ENCODE assay signal across 8 cellular contexts in the genomic region with DNA sequence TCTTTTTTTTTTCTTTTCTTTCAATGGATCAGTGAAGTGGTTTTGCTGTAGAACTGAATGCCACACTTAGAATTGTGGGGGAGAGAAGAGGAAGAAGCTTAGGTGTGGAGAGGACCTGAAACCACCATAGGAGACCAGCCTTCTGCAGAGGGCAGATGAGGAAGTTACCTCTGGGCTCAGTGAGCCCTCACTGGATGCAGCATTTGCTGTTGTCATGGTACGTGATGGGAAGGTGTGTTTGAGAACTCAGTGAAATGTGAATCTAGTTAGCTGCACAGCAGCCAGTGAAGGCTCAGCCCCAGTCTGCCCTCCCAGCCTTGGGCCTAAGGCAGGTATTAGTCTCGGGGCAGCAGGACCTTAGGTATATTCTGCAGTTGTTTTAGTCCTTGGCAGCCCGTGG. TPM values are rescaled to one million over a fixed set of nuclear protein-coding genes. Genes with fewer than 3 reads are reported as not detected.
A peak's percentile ranks its signal among the peaks of the same experiment; 100 is the strongest.
DNase-seq lines count a peak whose midpoint lies in the region; ATAC-seq and TF ChIP-seq lines count a peak whose summit lies in the region.

No MANE protein-coding gene starts in this region.

- H3K27ac Mint-ChIP-seq in CD4-positive, CD25-positive, alpha-beta regulatory T cell, result peak overlapping the region; percentile 39 to 54 (median 51)
- peak overlapping the region; percentile 62 for H3K27ac Mint-ChIP-seq in activated CD8-positive, alpha-beta T cell treated with anti-CD3 and anti-CD28 coated beads, Interleukin-2, amount 10 ng/mL, durations not matched to agents 7 days and 5 days

- TF ChIP-seq EP300 in esophagus muscularis mucosa (IDR thresholded peaks at IDR 0.05), result no peak

- CTCF ChIA-PET in activated CD8-positive, alpha-beta T cell treated with anti-CD3 and anti-CD28 coated beads, Interleukin-2, amount 10 ng/mL, durations not matched to agents 7 days and 5 days (lab: Charles Lee), result interaction anchor here (0.9 to 1.8 kb wide), 8 partner anchors 10 to 134 kb away, joined by 3 to 7 read pairs (median 4); no protein-coding TSS in a partner anchor

- no peaks in the 10 kb centered on the region for H3K9me3 Mint-ChIP-seq in CD4-positive, CD25-positive, alpha-beta regulatory T cell
- peaks cover 3% of the 10 kb centered on the region for H3K9me3 Mint-ChIP-seq in activated CD8-positive, alpha-beta T cell treated with anti-CD3 and anti-CD28 coated beads, Interleukin-2, amount 10 ng/mL, durations not matched to agents 7 days and 5 days (ENCODE audit: insufficient read depth)

- intact Hi-C loops in esophagus muscularis mucosa (cut with DNase I), result no loop called here

- TF ChIP-seq POLR2A in esophagus muscularis mucosa (IDR thresholded peaks at IDR 0.05; ENCODE audit: low read depth), result no peak

- peak in 1 of 3 donors; percentile 73 for DNase-seq in CD4-positive, CD25-positive, alpha-beta regulatory T cell
- DNase-seq in activated CD8-positive, alpha-beta T cell treated with anti-CD3 and anti-CD28 coated beads, Interleukin-2, amount 10 ng/mL, durations not matched to agents 7 days and 5 days, result peak; percentile 68
- no peak for DNase-seq in Kasumi-1 (lab: John Stamatoyannopoulos, UW)
- DNase-seq in esophagus muscularis mucosa (ENCODE audit: extremely low spot score), result no peak
- no peak for DNase-seq in pons (ENCODE audit: low spot score)
- DNase-seq in stimulated activated CD4-positive, alpha-beta T cell treated with anti-CD3 and anti-CD28 coated beads, Interleukin-4, amount 100 ng/mL, for 4 hours, result no peak

- POLR2A ChIA-PET in activated CD8-positive, alpha-beta T cell treated with anti-CD3 and anti-CD28 coated beads, Interleukin-2, amount 10 ng/mL, durations not matched to agents 7 days and 5 days (lab: Charles Lee), result interaction anchor here (1.7 to 5.6 kb wide), 2 partner anchors 11 to 17 kb away, joined by 6 to 31 read pairs; no protein-coding TSS in a partner anchor

- no peaks in the 10 kb centered on the region for H3K27me3 ChIP-seq in CD4-positive, CD25-positive, alpha-beta regulatory T cell (ENCODE audit: control insufficient read depth, insufficient read depth, low read length)
- no peaks in the 10 kb centered on the region for H3K27me3 ChIP-seq in esophagus muscularis mucosa

- H3K27ac ChIP-seq in CD4-positive, CD25-positive, alpha-beta regulatory T cell (ENCODE audit: insufficient read depth, low read length, poor library complexity, severe bottlenecking), result peak overlapping the region; percentile 61
- no peak overlapping the region for H3K27ac ChIP-seq in esophagus muscularis mucosa (replicated peaks in 1 of 4)

- H3K36me3 ChIP-seq in CD4-positive, CD25-positive, alpha-beta regulatory T cell (ENCODE audit: control insufficient read depth, insufficient read depth, low read length), result peaks cover 41% of the 10 kb centered on the region
- H3K36me3 ChIP-seq in esophagus muscularis mucosa, result peaks cover 0 to 4% (median 0%) of the 10 kb centered on the region in 4 donors

- peak overlapping the region; percentile 3 to 65 (median 30) for H3K4me3 Mint-ChIP-seq in CD4-positive, CD25-positive, alpha-beta regulatory T cell
- peak overlapping the region; percentile 1 for H3K4me3 Mint-ChIP-seq in activated CD8-positive, alpha-beta T cell treated with anti-CD3 and anti-CD28 coated beads, Interleukin-2, amount 10 ng/mL, durations not matched to agents 7 days and 5 days

- TF ChIP-seq CTCF in esophagus muscularis mucosa (IDR thresholded peaks at IDR 0.05), result no peak

- H3K4me1 ChIP-seq in CD4-positive, CD25-positive, alpha-beta regulatory T cell (ENCODE audit: control insufficient read depth, insufficient read depth, low read length, poor library complexity, severe bottlenecking), result peaks cover 71% of the 10 kb centered on the region
- H3K4me1 ChIP-seq in esophagus muscularis mucosa, result peaks cover 4 to 9% (median 7%) of the 10 kb centered on the region in 4 donors

- no peaks in the 10 kb centered on the region for H3K9me3 ChIP-seq in CD4-positive, CD25-positive, alpha-beta regulatory T cell (ENCODE audit: control insufficient read depth in 2 of 2, low read length in 2 of 2)
- H3K9me3 ChIP-seq in esophagus muscularis mucosa, result no peaks in the 10 kb centered on the region

- H3K4me3 ChIP-seq in CD4-positive, CD25-positive, alpha-beta regulatory T cell (ENCODE audit: low read depth, low read length), result peak overlapping the region; percentile 69
- no peak overlapping the region for H3K4me3 ChIP-seq in esophagus muscularis mucosa

- WGBS in esophagus muscularis mucosa, result 79% methylated on average over 3 of the region's 3 CpGs

- H3K36me3 Mint-ChIP-seq in CD4-positive, CD25-positive, alpha-beta regulatory T cell, result peaks cover 26% of the 10 kb centered on the region
- H3K36me3 Mint-ChIP-seq in activated CD8-positive, alpha-beta T cell treated with anti-CD3 and anti-CD28 coated beads, Interleukin-2, amount 10 ng/mL, durations not matched to agents 7 days and 5 days (ENCODE audit: low read depth), result peaks cover 75% of the 10 kb centered on the region

- peak; percentile 86 to 87 for ATAC-seq in CD4-positive, CD25-positive, alpha-beta regulatory T cell (ENCODE audit: low read depth in 2 of 2)
- ATAC-seq in GM19324 (IDR thresholded peaks at IDR 0.05; ENCODE audit: low FRiP score, unreplicated experiment), result peak; percentile 97
- peak; percentile 99 for ATAC-seq in HG03108 (IDR thresholded peaks at IDR 0.05; ENCODE audit: unreplicated experiment)
- peak; percentile 96 for ATAC-seq in activated CD8-positive, alpha-beta T cell treated with anti-CD3 and anti-CD28 coated beads, Interleukin-2, amount 10 ng/mL, durations not matched to agents 7 days and 5 days

- peaks cover 51 to 83% (median 73%) of the 10 kb centered on the region in 4 donors for H3K4me1 Mint-ChIP-seq in CD4-positive, CD25-positive, alpha-beta regulatory T cell
- peaks cover 84% of the 10 kb centered on the region for H3K4me1 Mint-ChIP-seq in activated CD8-positive, alpha-beta T cell treated with anti-CD3 and anti-CD28 coated beads, Interleukin-2, amount 10 ng/mL, durations not matched to agents 7 days and 5 days (ENCODE audit: low read depth)

- no peaks in the 10 kb centered on the region for H3K27me3 Mint-ChIP-seq in CD4-positive, CD25-positive, alpha-beta regulatory T cell
- no peaks in the 10 kb centered on the region for H3K27me3 Mint-ChIP-seq in activated CD8-positive, alpha-beta T cell treated with anti-CD3 and anti-CD28 coated beads, Interleukin-2, amount 10 ng/mL, durations not matched to agents 7 days and 5 days (ENCODE audit: low read depth)

RNA-seq across cellular contexts. Expression of a gene that starts 17.5 kb away (rescaled TPM):
- total RNA-seq in CD4-positive, CD25-positive, alpha-beta regulatory T cell, result 357 TPM
- polyA plus RNA-seq in CD4-positive, CD25-positive, alpha-beta regulatory T cell, result 100 to 1,000 TPM; 332 to 383 (median 360) TPM
- total RNA-seq in activated CD8-positive, alpha-beta T cell treated with anti-CD3 and anti-CD28 coated beads, Interleukin-2, amount 10 ng/mL, durations not matched to agents 7 days and 5 days, result 100 to 1,000 TPM; 512 to 516 TPM
- 10 to 100 TPM; 12.6 to 24.9 (median 14.6) TPM for total RNA-seq in esophagus muscularis mucosa

Comparison
In these comparisons a context has a peak if more than half of its experiments do, and no peak if none do; other contexts are left out.
1. RNA of a gene that starts 17.5 kb away (total RNA-seq): 512 to 516 TPM in activated CD8-positive, alpha-beta T cell treated with anti-CD3 and anti-CD28 coated beads, Interleukin-2, amount 10 ng/mL, durations not matched to agents 7 days and 5 days and 357 TPM in CD4-positive, CD25-positive, alpha-beta regulatory T cell (single experiment); 12.6 to 24.9 TPM in esophagus muscularis mucosa; every median in the first group is over 10 times any median in the second.
2. Peak in every context shown above with its lines, with median percentiles within 50 percentile points of each other: ATAC-seq.